Comparison of ENCODE assay signal across 7 cellular contexts in the genomic region with DNA sequence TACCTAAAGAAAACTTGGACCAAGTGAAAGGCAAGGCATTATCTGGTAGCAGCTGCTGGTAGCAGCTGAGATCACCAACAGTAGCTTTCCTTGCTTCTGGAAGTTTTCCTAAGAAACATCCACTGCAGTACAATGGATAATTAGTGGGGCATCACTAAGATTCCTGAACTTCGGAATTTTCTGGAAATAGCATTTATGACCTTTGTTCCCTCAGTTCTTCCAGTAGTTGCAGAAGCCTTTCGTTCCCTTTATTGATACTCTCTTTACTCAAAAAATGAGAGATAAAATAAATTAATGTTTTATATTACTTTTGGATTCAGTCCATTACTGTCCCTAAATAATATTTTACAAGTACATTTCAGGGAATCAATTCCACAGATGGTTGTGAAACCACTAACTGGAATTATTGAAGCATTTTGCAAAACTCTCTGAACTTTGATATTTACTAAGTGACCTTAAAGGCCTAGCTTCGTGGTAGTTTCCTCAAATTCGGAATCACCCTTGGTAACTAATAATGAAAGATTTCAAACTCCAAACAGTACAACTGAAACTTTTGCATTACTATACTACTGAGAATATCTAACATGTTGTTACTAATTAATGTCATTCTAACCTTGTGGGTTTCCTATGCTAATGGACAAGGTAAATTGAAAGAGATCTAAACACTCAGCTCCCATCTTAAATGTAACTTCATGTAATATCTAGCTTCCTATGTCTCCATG. TPM values are rescaled to one million over a fixed set of nuclear protein-coding genes. Genes with fewer than 3 reads are reported as not detected.
"Had no signal": no experiment of that assay in that cellular context is flagged by ENCODE, and none has a peak within 500 bp of the region (broad histone marks: within the 10 kb centered on the region; RNA-seq: fewer than 3 reads in every experiment).

No MANE protein-coding gene starts in this region.

RNA-seq across cellular contexts. Expression of a gene that starts 9.5 kb away (rescaled TPM):
- total RNA-seq: MCF 10A, OCI-LY7, PC-3, SK-MEL-5, T-cell had no signal

RNA-seq across cellular contexts. Expression of a gene that starts 54.4 kb away (rescaled TPM):
- total RNA-seq: HT-29, LHCN-M2, MCF 10A, OCI-LY7, PC-3, SK-MEL-5 had no signal
